Comparison of ENCODE assay signal across 1 cellular context in the genomic region with DNA sequence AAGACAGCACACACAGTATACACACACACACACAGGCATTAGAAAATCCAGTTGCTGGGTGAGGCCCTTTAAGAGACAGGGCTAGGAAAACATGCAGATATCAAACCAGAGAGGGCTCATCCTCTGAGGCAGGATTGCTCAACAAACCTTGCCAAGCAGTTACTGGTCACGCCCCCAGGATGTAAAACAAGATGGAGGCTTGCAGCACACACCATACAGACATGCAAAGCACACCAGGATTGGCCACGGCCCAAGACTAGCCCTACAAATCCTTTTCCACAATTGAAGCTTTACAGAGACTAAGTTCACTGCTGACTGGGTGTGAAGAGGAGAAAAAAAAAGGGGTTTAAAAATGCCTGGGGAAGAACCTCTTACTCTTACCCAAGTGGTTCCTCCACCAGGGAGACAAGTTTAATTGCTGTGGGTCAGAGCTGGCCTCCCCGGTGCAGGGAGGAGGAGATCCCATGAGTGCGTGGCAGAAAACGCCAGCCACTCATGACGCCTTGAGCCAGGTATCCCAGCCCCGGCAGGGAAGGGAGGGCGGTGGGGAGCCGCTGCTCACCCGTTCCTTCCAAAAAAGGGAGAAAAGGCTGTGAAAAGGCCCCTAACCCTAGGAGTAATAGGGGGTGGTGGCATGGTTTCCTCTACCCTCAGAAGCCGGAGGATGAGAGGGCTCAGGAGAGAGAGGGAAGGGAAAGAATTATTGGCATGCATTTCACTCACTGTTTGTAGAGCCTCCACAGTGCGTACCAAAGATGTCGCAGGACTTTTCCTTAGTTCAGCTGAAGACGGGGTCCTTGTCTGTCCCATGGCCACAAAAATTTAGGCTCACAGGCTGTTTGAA.
A peak's percentile ranks its signal among the peaks of the same experiment; 100 is the strongest.
TF ChIP-seq lines count a peak whose summit lies in the region.

No MANE protein-coding gene starts in this region.

TF ChIP-seq in HepG2, 621 proteins besides CTCF, POLR2A, EP300 and RAD21 (continued from another document):
- TF ChIP-seq, protein P1, sequence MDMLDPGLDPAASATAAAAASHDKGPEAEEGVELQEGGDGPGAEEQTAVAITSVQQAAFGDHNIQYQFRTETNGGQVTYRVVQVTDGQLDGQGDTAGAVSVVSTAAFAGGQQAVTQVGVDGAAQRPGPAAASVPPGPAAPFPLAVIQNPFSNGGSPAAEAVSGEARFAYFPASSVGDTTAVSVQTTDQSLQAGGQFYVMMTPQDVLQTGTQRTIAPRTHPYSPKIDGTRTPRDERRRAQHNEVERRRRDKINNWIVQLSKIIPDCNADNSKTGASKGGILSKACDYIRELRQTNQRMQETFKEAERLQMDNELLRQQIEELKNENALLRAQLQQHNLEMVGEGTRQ (IDR thresholded peaks at IDR 0.05; ENCODE audit: low read depth, low read length): no peak
- TF ChIP-seq, protein P1 (CRISPR knock-in tag; IDR thresholded peaks at IDR 0.05; ENCODE audit: borderline replicate concordance): no peak
- peak; percentile 23; the same call in 1 of the 2 replicates for TF ChIP-seq CEBPB (IDR thresholded peaks at IDR 0.05; ENCODE audit: borderline replicate concordance, low read depth, low read length)
- TF ChIP-seq, protein P2, sequence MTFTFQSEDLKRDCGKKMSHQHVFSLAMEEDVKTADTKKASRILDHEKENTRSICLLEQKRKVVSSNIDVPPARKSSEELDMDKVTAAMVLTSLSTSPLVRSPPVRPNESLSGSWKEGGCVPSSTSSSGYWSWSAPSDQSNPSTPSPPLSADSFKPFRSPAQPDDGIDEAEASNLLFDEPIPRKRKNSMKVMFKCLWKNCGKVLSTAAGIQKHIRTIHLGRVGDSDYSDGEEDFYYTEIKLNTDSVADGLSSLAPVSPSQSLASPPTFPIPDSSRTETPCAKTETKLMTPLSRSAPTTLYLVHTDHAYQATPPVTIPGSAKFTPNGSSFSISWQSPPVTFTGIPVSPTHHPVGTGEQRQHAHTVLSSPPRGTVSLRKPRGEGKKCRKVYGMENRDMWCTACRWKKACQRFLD (CRISPR knock-in tag; IDR thresholded peaks at IDR 0.05; ENCODE audit: borderline replicate concordance): no peak
- TF ChIP-seq, protein P3, sequence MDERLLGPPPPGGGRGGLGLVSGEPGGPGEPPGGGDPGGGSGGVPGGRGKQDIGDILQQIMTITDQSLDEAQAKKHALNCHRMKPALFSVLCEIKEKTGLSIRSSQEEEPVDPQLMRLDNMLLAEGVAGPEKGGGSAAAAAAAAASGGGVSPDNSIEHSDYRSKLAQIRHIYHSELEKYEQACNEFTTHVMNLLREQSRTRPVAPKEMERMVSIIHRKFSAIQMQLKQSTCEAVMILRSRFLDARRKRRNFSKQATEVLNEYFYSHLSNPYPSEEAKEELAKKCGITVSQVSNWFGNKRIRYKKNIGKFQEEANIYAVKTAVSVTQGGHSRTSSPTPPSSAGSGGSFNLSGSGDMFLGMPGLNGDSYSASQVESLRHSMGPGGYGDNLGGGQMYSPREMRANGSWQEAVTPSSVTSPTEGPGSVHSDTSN (CRISPR knock-in tag; IDR thresholded peaks at IDR 0.05): no peak
